In the genomic region with DNA sequence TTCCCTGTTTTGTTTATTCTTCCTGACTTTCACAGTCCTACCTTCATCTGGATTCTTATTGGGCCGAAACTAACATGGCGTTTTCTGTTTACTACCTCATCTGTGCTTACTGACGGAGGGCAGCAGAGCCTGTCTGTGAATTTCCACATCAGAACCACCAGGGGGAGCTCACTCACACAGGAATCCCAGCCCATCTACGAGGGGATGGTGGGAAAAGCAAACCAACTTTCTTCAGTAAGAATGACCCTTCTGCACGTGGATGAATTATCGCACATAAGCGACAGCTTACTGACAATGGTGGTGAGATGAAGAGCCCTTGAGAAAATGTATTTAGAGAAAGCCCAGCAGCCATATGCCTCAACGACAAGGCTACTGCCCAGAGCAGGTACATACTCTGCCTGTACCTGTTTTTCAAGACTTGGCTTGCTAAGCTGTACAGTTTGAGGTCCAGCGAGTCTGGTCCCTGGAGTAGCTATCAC, we compare ENCODE assay signal across 1 cellular context.
TF ChIP-seq lines count a peak whose summit lies in the region.

No MANE protein-coding gene starts in this region.

TF ChIP-seq in endothelial cell of umbilical vein, 7 proteins besides CTCF, POLR2A, EP300 and RAD21:
- TF ChIP-seq, protein P1, sequence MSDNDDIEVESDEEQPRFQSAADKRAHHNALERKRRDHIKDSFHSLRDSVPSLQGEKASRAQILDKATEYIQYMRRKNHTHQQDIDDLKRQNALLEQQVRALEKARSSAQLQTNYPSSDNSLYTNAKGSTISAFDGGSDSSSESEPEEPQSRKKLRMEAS (IDR thresholded peaks at IDR 0.05; ENCODE audit: insufficient read depth, insufficient read length) = peak; percentile 21
- no peak for TF ChIP-seq FOS (IDR thresholded peaks at IDR 0.05; ENCODE audit: borderline replicate concordance, insufficient read depth, low read length)
